Comparison of ENCODE assay signal across 8 cellular contexts in genomic region chr12:16189849-16190248, GRCh38.
DNase-seq lines count a peak whose midpoint lies in the region; ATAC-seq and TF ChIP-seq lines count a peak whose summit lies in the region.

No MANE protein-coding gene starts in this region.

- H3K4me3 ChIP-seq in MG63 = no peak overlapping the region

- DNase-seq in DMS 273 (lab: John Stamatoyannopoulos, UW; ENCODE audit: unreplicated experiment) = peak; percentile 65
- no peak for DNase-seq in RWPE1 (ENCODE audit: low spot score)
- peak; percentile 37 for DNase-seq in kidney tubule cell (ENCODE audit: low spot score)
- DNase-seq in MG63 = no peak
- no peak for DNase-seq in stimulated activated CD4-positive, alpha-beta T cell treated with anti-CD3 and anti-CD28 coated beads, Interleukin-2, amount 100 ng/mL, for 48 hours

- H3K36me3 ChIP-seq in MG63 = no peaks in the 10 kb centered on the region

- POLR2A ChIA-PET in RWPE1 (lab: Yijun Ruan, JAX; ENCODE audit: low non-redundant PET) = no interaction called here

- CTCF ChIA-PET in RWPE1 (lab: Yijun Ruan, JAX) = interaction anchor here (0.6 kb wide), 1 partner anchor 170 kb away, joined by 5 read pairs; no protein-coding TSS in a partner anchor

- no peaks in the 10 kb centered on the region for H3K9me3 ChIP-seq in MG63

- H3K27ac ChIP-seq in RWPE1 = no peak overlapping the region

- peak; percentile 68 for ATAC-seq in HG03558 (IDR thresholded peaks at IDR 0.05; ENCODE audit: extremely low read depth, unreplicated experiment)
- ATAC-seq in GM18519 (IDR thresholded peaks at IDR 0.05; ENCODE audit: low FRiP score, unreplicated experiment) = no peak
- ATAC-seq in GM21825 (IDR thresholded peaks at IDR 0.05; ENCODE audit: unreplicated experiment) = no peak

- peak; percentile 17; the same call in 1 of the 2 replicates for TF ChIP-seq CTCF in RWPE1 (conservative IDR thresholded peaks at IDR 0.05; ENCODE audit: low read depth)

- peaks cover 24% of the 10 kb centered on the region for H3K27me3 ChIP-seq in MG63

Comparison
In these comparisons a context has a peak if more than half of its experiments do, and no peak if none do; other contexts are left out.
1. DNase-seq: peak in DMS 273 (single experiment) and kidney tubule cell (single experiment); none in RWPE1 (single experiment), MG63 (single experiment) and stimulated activated CD4-positive, alpha-beta T cell treated with anti-CD3 and anti-CD28 coated beads, Interleukin-2, amount 100 ng/mL, for 48 hours (0 of 2).